In genomic region chr16:85484337-85485295, GRCh38 we compare ENCODE assay signal across 18 cellular contexts.
A peak's percentile ranks its signal among the peaks of the same experiment; 100 is the strongest.
DNase-seq lines count a peak whose midpoint lies in the region; ATAC-seq and TF ChIP-seq lines count a peak whose summit lies in the region.
"Had no signal": no experiment of that assay in that cellular context is flagged by ENCODE, and none has a peak within 500 bp of the region (broad histone marks: within the 10 kb centered on the region; RNA-seq: fewer than 3 reads in every experiment).

No MANE protein-coding gene starts in this region.

- no peak overlapping the region for H3K4me3 ChIP-seq in PC-9
- H3K4me3 ChIP-seq: uterus had no signal

- H3K27ac ChIP-seq in PC-9, result no peak overlapping the region
- H3K27ac ChIP-seq in foreskin keratinocyte, result no peak overlapping the region
- H3K27ac ChIP-seq: uterus had no signal

- H3K4me1 ChIP-seq in PC-9 (replicated peaks; ENCODE audit: insufficient read depth) (peaks cover 22% of the 10 kb centered on the region), foreskin keratinocyte (no peaks in the 10 kb centered on the region)
- H3K4me1 ChIP-seq: uterus had no signal

- H3K9me3 ChIP-seq in PC-9 (ENCODE audit: insufficient read depth, low read depth), result no peaks in the 10 kb centered on the region
- H3K9me3 ChIP-seq: uterus had no signal

- DNase-seq in COLO668 (lab: John Stamatoyannopoulos, UW; ENCODE audit: unreplicated experiment), result peak; percentile 95
- DNase-seq in NCI-H1092 treated with DMSO at 0.1 percent for 48 hours (lab: John Stamatoyannopoulos, UW), result peak; percentile 95
- DNase-seq in NCI-H345 treated with DMSO at 0.1 percent for 48 hours (lab: John Stamatoyannopoulos, UW; ENCODE audit: unreplicated experiment), result peak; percentile 84
- DNase-seq in cerebellar cortex (ENCODE audit: low spot score), result peak; percentile 54
- DNase-seq in retina, result no peak
- DNase-seq in PC-9, result no peak
- no peak for DNase-seq in foreskin keratinocyte
- DNase-seq: activated B cell treated with CpG ODN at 0.5 μM for 24 hours; EL; erythroblast; KBM-7; left cardiac atrium; stimulated activated CD4-positive, alpha-beta T cell treated with anti-CD3 and anti-CD28 coated beads, Interleukin-4, amount 100 ng/mL, for 24 hours; uterus had no signal

- no peak overlapping the region for H3K4me2 ChIP-seq in PC-9

- intact Hi-C loops in PC-9 (cut with micrococcal nuclease; ENCODE audit: unreplicated experiment), result no loop called here

- H3K9me2 ChIP-seq in PC-9 (ENCODE audit: insufficient read depth), result no peaks in the 10 kb centered on the region

- TF ChIP-seq CTCF in PC-9 (conservative IDR thresholded peaks at IDR 0.05) (no peak), foreskin keratinocyte (conservative IDR thresholded peaks at IDR 0.05) (no peak)

- no peaks in the 10 kb centered on the region for H4K20me1 ChIP-seq in PC-9 (ENCODE audit: insufficient read depth)

- H3K79me2 ChIP-seq in PC-9 (ENCODE audit: low read depth), result no peaks in the 10 kb centered on the region

- H3K27me3 ChIP-seq in PC-9 (ENCODE audit: insufficient read depth, low read depth) (no peaks in the 10 kb centered on the region), foreskin keratinocyte (peaks cover 29% of the 10 kb centered on the region)
- H3K27me3 ChIP-seq: uterus had no signal

- POLR2A ChIA-PET in PC-9 (lab: Charles Lee; ENCODE audit: unreplicated experiment), result no interaction called here

- no TSS peak for BruUV-seq in PC-9 (replicated peaks; lab: Mats Ljungman, UMichigan)

- peaks cover 14% of the 10 kb centered on the region for H3F3A ChIP-seq in PC-9 (ENCODE audit: insufficient read depth, low read depth)

- H2AFZ ChIP-seq in PC-9, result no peak overlapping the region

- no peaks in the 10 kb centered on the region for H3K36me3 ChIP-seq in PC-9 (ENCODE audit: low read depth)
- H3K36me3 ChIP-seq: uterus had no signal

- ATAC-seq in GM19395 (IDR thresholded peaks at IDR 0.05; ENCODE audit: unreplicated experiment) (no peak), foreskin keratinocyte (no peak)
- ATAC-seq: activated naive CD4-positive, alpha-beta T cell treated with anti-CD3 and anti-CD28 coated beads, Interleukin-2, amount 50 U/mL, for 72 hours; left cardiac atrium; natural killer cell treated with Interleukin-12 subunit alpha and Interleukin-12 subunit beta and Interleukin-15 and Interleukin-18, amount 100 ng/mL, for 72 hours; stimulated activated effector memory CD8-positive, alpha-beta T cell treated with anti-CD3 and anti-CD28 coated beads, Interleukin-12 subunit alpha, Interleukin-12 subunit beta, amount 100 ng/mL, for 72 hours had no signal

- CTCF ChIA-PET in PC-9 (lab: Charles Lee), result no interaction called here

Comparison
In these comparisons a context has a peak if more than half of its experiments do, and no peak if none do; other contexts are left out.
1. DNase-seq: peak in COLO668 (single experiment), NCI-H1092 treated with DMSO at 0.1 percent for 48 hours (single experiment), NCI-H345 treated with DMSO at 0.1 percent for 48 hours (single experiment) and cerebellar cortex (single experiment); none in retina (single experiment), PC-9 (0 of 2) and foreskin keratinocyte (0 of 2).